14 cellular contexts compared by ENCODE assay signal in genomic region chr3:58099850-58100249, GRCh38.
"Had no signal": no experiment of that assay in that cellular context is flagged by ENCODE, and none has a peak within 500 bp of the region (broad histone marks: within the 10 kb centered on the region; RNA-seq: fewer than 3 reads in every experiment).

No MANE protein-coding gene starts in this region.

- H3K27ac Mint-ChIP-seq: activated CD4-positive, alpha-beta T cell treated with anti-CD3 and anti-CD28 coated beads, Interleukin-2, amount 10 ng/mL, durations not matched to agents 24 days and 14 days; dendritic cell treated with granulocyte-macrophage colony-stimulating factor and Interleukin-4, amounts not matched to agents 40 ng/mL and 50 ng/mL, for 4 days had no signal

- H3K27me3 Mint-ChIP-seq: activated CD4-positive, alpha-beta T cell treated with anti-CD3 and anti-CD28 coated beads, Interleukin-2, amount 10 ng/mL, durations not matched to agents 24 days and 14 days; dendritic cell treated with granulocyte-macrophage colony-stimulating factor and Interleukin-4, amounts not matched to agents 40 ng/mL and 50 ng/mL, for 4 days had no signal

- ATAC-seq: lower lobe of right lung, upper lobe of right lung had no signal

- H3K4me3 Mint-ChIP-seq: activated CD4-positive, alpha-beta T cell treated with anti-CD3 and anti-CD28 coated beads, Interleukin-2, amount 10 ng/mL, durations not matched to agents 24 days and 14 days; dendritic cell treated with granulocyte-macrophage colony-stimulating factor and Interleukin-4, amounts not matched to agents 40 ng/mL and 50 ng/mL, for 4 days had no signal

- DNase-seq: activated CD4-positive, alpha-beta T cell treated with anti-CD3 and anti-CD28 coated beads, Interleukin-2, amount 10 ng/mL, durations not matched to agents 24 days and 14 days; activated gamma-delta T cell; central memory CD4-positive, alpha-beta T cell; lower lobe of right lung; midbrain; posterior cingulate gyrus; small intestine; substantia nigra; SW 1271; T-helper 9 cell; upper lobe of right lung; WERI-Rb-1 had no signal

- H3K4me1 ChIP-seq: SJSA1, upper lobe of right lung had no signal

- H3K4me1 Mint-ChIP-seq: activated CD4-positive, alpha-beta T cell treated with anti-CD3 and anti-CD28 coated beads, Interleukin-2, amount 10 ng/mL, durations not matched to agents 24 days and 14 days had no signal

- H3K4me3 ChIP-seq: lower lobe of right lung, SJSA1, upper lobe of right lung had no signal

- H3K27me3 ChIP-seq: SJSA1, upper lobe of right lung had no signal

- H3K27ac ChIP-seq: lower lobe of right lung, SJSA1, upper lobe of right lung, WERI-Rb-1 had no signal

- H3K9me3 Mint-ChIP-seq: activated CD4-positive, alpha-beta T cell treated with anti-CD3 and anti-CD28 coated beads, Interleukin-2, amount 10 ng/mL, durations not matched to agents 24 days and 14 days; dendritic cell treated with granulocyte-macrophage colony-stimulating factor and Interleukin-4, amounts not matched to agents 40 ng/mL and 50 ng/mL, for 4 days had no signal

- H3K9me3 ChIP-seq: lower lobe of right lung, SJSA1, upper lobe of right lung had no signal
